ENCODE assay signal across 28 cellular contexts in the genomic region with DNA sequence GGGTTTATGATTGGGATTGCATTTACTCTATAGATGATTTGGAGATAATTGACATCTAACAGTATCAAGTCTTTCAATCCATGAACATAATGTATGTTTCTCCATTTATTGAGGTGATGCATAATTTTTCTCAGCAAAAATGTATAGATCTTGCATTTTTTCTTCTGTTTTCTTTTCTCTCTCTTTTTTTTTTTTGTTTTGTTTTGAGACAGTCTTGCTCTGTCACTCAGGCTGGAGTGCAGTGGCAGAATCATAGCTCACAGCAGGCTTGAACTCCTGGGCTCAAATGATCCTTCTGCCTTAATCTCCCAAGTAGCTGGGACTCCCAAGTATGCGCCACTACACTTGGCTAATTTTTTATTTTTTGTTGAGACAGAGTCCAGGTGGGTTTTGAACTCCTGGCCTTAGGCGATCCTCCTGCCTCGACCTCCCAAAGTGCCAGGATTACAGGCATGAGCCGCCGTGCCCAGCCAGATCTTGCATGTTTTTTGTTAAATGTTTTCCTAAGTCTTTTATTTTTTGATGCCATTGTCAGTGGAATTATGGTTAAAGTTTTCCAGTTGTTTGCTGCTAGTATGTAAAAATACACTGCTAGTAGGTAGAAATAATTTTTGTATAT.
"Had no signal": no experiment of that assay in that cellular context is flagged by ENCODE, and none has a peak within 500 bp of the region (broad histone marks: within the 10 kb centered on the region; RNA-seq: fewer than 3 reads in every experiment).

No MANE protein-coding gene starts in this region.

- H3K4me3 ChIP-seq: coronary artery, esophagus muscularis mucosa, gastroesophageal sphincter, heart left ventricle, hepatocyte, lung, prostate gland, right atrium auricular region, smooth muscle cell, suprapubic skin, transverse colon, upper lobe of right lung, vagina had no signal

- ATAC-seq: foreskin keratinocyte; gastroesophageal sphincter; heart left ventricle; left lobe of liver; sciatic nerve; stimulated activated naive CD8-positive, alpha-beta T cell treated with anti-CD3 and anti-CD28 coated beads, Interleukin-15, amount 100 ng/mL, for 72 hours; upper lobe of right lung had no signal

- H3K27me3 Mint-ChIP-seq: memory B cell; naive B cell; stimulated activated naive CD8-positive, alpha-beta T cell treated with anti-CD3 and anti-CD28 coated beads, Interleukin-15, amount 100 ng/mL, for 72 hours had no signal

- H3K4me1 ChIP-seq: foreskin keratinocyte, prostate gland had no signal

- H3K27ac ChIP-seq: coronary artery, esophagus muscularis mucosa, foreskin keratinocyte, gastroesophageal sphincter, heart left ventricle, hepatocyte, prostate gland, right atrium auricular region, suprapubic skin, transverse colon, upper lobe of right lung, vagina had no signal

- H3K4me3 Mint-ChIP-seq: memory B cell; stimulated activated naive CD8-positive, alpha-beta T cell treated with anti-CD3 and anti-CD28 coated beads, Interleukin-15, amount 100 ng/mL, for 72 hours had no signal

- H3K27ac Mint-ChIP-seq: memory B cell; stimulated activated naive CD8-positive, alpha-beta T cell treated with anti-CD3 and anti-CD28 coated beads, Interleukin-15, amount 100 ng/mL, for 72 hours had no signal

- H3K9me3 ChIP-seq: prostate gland, upper lobe of right lung, vagina had no signal

- DNase-seq: dermis blood vessel endothelial cell; effector memory CD4-positive, alpha-beta T cell; foreskin keratinocyte; heart left ventricle; kidney; naive B cell; nucleus accumbens; stimulated activated CD4-positive, alpha-beta T cell treated with anti-CD3 and anti-CD28 coated beads, Interleukin-12 subunit alpha, Interleukin-12 subunit beta, amount 100 ng/mL, for 4 hours; stimulated activated CD4-positive, alpha-beta T cell treated with anti-CD3 and anti-CD28 coated beads, Interleukin-1b, Interleukin-23, amount 100 ng/mL, for 48 hours; stimulated activated CD4-positive, alpha-beta T cell treated with anti-CD3 and anti-CD28 coated beads, Interleukin-4, amount 100 ng/mL, for 1 hour; stimulated activated CD8-positive, alpha-beta memory T cell treated with anti-CD3 and anti-CD28 coated beads, Interleukin-4, amount 100 ng/mL, for 48 hours; stimulated activated naive CD4-positive, alpha-beta T cell; stimulated activated naive CD8-positive, alpha-beta T cell treated with anti-CD3 and anti-CD28 coated beads, Interleukin-15, amount 100 ng/mL, for 72 hours; transverse colon; upper lobe of right lung had no signal

- H3K36me3 ChIP-seq: esophagus muscularis mucosa, gastroesophageal sphincter, heart left ventricle, prostate gland, right atrium auricular region, suprapubic skin, transverse colon, upper lobe of right lung, vagina had no signal

- H3K27me3 ChIP-seq: esophagus muscularis mucosa, foreskin keratinocyte, gastroesophageal sphincter, heart left ventricle, hepatocyte, right atrium auricular region, suprapubic skin, transverse colon, upper lobe of right lung, vagina had no signal
